Comparison of ENCODE assay signal across 3 cellular contexts in genomic region chr2:238146884-238147544, GRCh38.
A peak's percentile ranks its signal among the peaks of the same experiment; 100 is the strongest.
TF ChIP-seq lines count a peak whose summit lies in the region.

No MANE protein-coding gene starts in this region.

TF ChIP-seq in Ishikawa, 13 proteins besides CTCF, POLR2A, EP300 and RAD21:
- peak; percentile 79 for TF ChIP-seq USF1 (IDR thresholded peaks at IDR 0.05)
- TF ChIP-seq MAX (IDR thresholded peaks at IDR 0.05) = no peak
- no peak for TF ChIP-seq TEAD4 (IDR thresholded peaks at IDR 0.05)
- no peak for TF ChIP-seq ZBTB7A (IDR thresholded peaks at IDR 0.05; ENCODE audit: low read depth)

TF ChIP-seq in K562, 482 proteins besides CTCF, POLR2A, EP300 and RAD21:
- TF ChIP-seq ZNF699 (CRISPR knock-in tag; IDR thresholded peaks at IDR 0.05; ENCODE audit: insufficient replicate concordance) (no peak), NFATC3 (IDR thresholded peaks at IDR 0.05) (no peak), POLR2AphosphoS2 (IDR thresholded peaks at IDR 0.05; ENCODE audit: low read length) (no peak), SMARCA5 (IDR thresholded peaks at IDR 0.05) (no peak), EGR1 (conservative IDR thresholded peaks at IDR 0.05) (no peak), ARID3B (CRISPR knock-in tag; IDR thresholded peaks at IDR 0.05; ENCODE audit: borderline replicate concordance) (no peak), KLF1 (tag; IDR thresholded peaks at IDR 0.05) (0 out of 2 replicates have a peak, but pooled peaks have one; percentile 19), ZNF785 (CRISPR knock-in tag; IDR thresholded peaks at IDR 0.05) (no peak), ZNF165 (CRISPR knock-in tag; IDR thresholded peaks at IDR 0.05; ENCODE audit: borderline replicate concordance) (no peak), RAD51 (IDR thresholded peaks at IDR 0.05; ENCODE audit: borderline replicate concordance, low read depth) (peak; percentile 33; the same call in 1 of the 2 replicates), BHLHE40 (IDR thresholded peaks at IDR 0.05; ENCODE audit: low read length) (peak; percentile 50), CTBP1 (IDR thresholded peaks at IDR 0.05; ENCODE audit: borderline replicate concordance) (peak; percentile 66; the same call in 1 of the 2 replicates), TRIM25 (IDR thresholded peaks at IDR 0.05; ENCODE audit: borderline replicate concordance) (no peak), ID3 (CRISPR knock-in tag; IDR thresholded peaks at IDR 0.05) (no peak), ID3 (tag; IDR thresholded peaks at IDR 0.05) (no peak)

TF ChIP-seq in SK-N-SH, 30 proteins besides CTCF, POLR2A, EP300 and RAD21:
- TF ChIP-seq USF2 (IDR thresholded peaks at IDR 0.05; ENCODE audit: borderline replicate concordance, low read depth, low read length) (no peak), YY1 (IDR thresholded peaks at IDR 0.05; ENCODE audit: low read depth) (no peak), GATA2 (CRISPR knock-in tag; IDR thresholded peaks at IDR 0.05) (no peak), TEAD4 (IDR thresholded peaks at IDR 0.05; ENCODE audit: borderline replicate concordance, insufficient read depth) (no peak), EZH2phosphoT487 (IDR thresholded peaks at IDR 0.05; ENCODE audit: borderline replicate concordance, low read depth) (no peak)
